12 cellular contexts compared by ENCODE assay signal in genomic region chr4:145808848-145809512, GRCh38.
DNase-seq lines count a peak whose midpoint lies in the region; ATAC-seq and TF ChIP-seq lines count a peak whose summit lies in the region.
"Had no signal": no experiment of that assay in that cellular context is flagged by ENCODE, and none has a peak within 500 bp of the region (broad histone marks: within the 10 kb centered on the region; RNA-seq: fewer than 3 reads in every experiment).

No MANE protein-coding gene starts in this region.

- H3K27me3 Mint-ChIP-seq in activated naive CD4-positive, alpha-beta T cell treated with anti-CD3 and anti-CD28 coated beads, Interleukin-2, amount 50 U/mL, for 24 hours: no peaks in the 10 kb centered on the region
- no peaks in the 10 kb centered on the region for H3K27me3 Mint-ChIP-seq in activated T-helper 17 cell treated with anti-CD3 and anti-CD28 coated beads, Interleukin-2, amount 50 U/mL, for 72 hours
- no peaks in the 10 kb centered on the region for H3K27me3 Mint-ChIP-seq in stimulated activated naive B cell treated with anti-CD40 and anti-IgM and Interleukin-4, amounts not matched to agents 10 μg/mL and 1 μg/mL and 100 μg/mL, for 72 hours

- no peak overlapping the region for H3K27ac ChIP-seq in WERI-Rb-1
- H3K27ac ChIP-seq in vagina: no peak overlapping the region
- H3K27ac ChIP-seq: dorsolateral prefrontal cortex, prostate gland had no signal

- H3K9me3 Mint-ChIP-seq in activated naive CD4-positive, alpha-beta T cell treated with anti-CD3 and anti-CD28 coated beads, Interleukin-2, amount 50 U/mL, for 24 hours: peaks cover 5% of the 10 kb centered on the region
- H3K9me3 Mint-ChIP-seq in activated T-helper 17 cell treated with anti-CD3 and anti-CD28 coated beads, Interleukin-2, amount 50 U/mL, for 72 hours: peaks cover 3% of the 10 kb centered on the region
- H3K9me3 Mint-ChIP-seq in stimulated activated naive B cell treated with anti-CD40 and anti-IgM and Interleukin-4, amounts not matched to agents 10 μg/mL and 1 μg/mL and 100 μg/mL, for 72 hours: peaks cover 5 to 10% of the 10 kb centered on the region in 2 donors

- H3K4me1 ChIP-seq in vagina: peaks cover under 1% of the 10 kb centered on the region
- H3K4me1 ChIP-seq: prostate gland had no signal

- ATAC-seq in HG02885 (IDR thresholded peaks at IDR 0.05; ENCODE audit: poor library complexity, unreplicated experiment) (peak; percentile 36), HG03460 (IDR thresholded peaks at IDR 0.05; ENCODE audit: unreplicated experiment) (no peak)
- peak; percentile 22 for ATAC-seq in activated T-helper 17 cell treated with anti-CD3 and anti-CD28 coated beads, Interleukin-2, amount 50 U/mL, for 72 hours (replicated peaks)
- ATAC-seq in stimulated activated naive B cell treated with anti-CD40 and anti-IgM and Interleukin-4, amounts not matched to agents 10 μg/mL and 1 μg/mL and 100 μg/mL, for 72 hours (replicated peaks): peak; percentile 2 to 6

- TF ChIP-seq CTCF in WERI-Rb-1 (IDR thresholded peaks at IDR 0.05; ENCODE audit: low read depth, low read length) (no peak), vagina (IDR thresholded peaks at IDR 0.05) (no peak)

- peaks cover 41% of the 10 kb centered on the region for H3K4me1 Mint-ChIP-seq in activated naive CD4-positive, alpha-beta T cell treated with anti-CD3 and anti-CD28 coated beads, Interleukin-2, amount 50 U/mL, for 24 hours
- H3K4me1 Mint-ChIP-seq in activated T-helper 17 cell treated with anti-CD3 and anti-CD28 coated beads, Interleukin-2, amount 50 U/mL, for 72 hours: peaks cover 29% of the 10 kb centered on the region
- peaks cover 6% of the 10 kb centered on the region in 2 donors for H3K4me1 Mint-ChIP-seq in stimulated activated naive B cell treated with anti-CD40 and anti-IgM and Interleukin-4, amounts not matched to agents 10 μg/mL and 1 μg/mL and 100 μg/mL, for 72 hours

- peaks cover 21% of the 10 kb centered on the region for H3K36me3 ChIP-seq in WERI-Rb-1
- H3K36me3 ChIP-seq in vagina: no peaks in the 10 kb centered on the region
- H3K36me3 ChIP-seq: prostate gland had no signal

- peak overlapping the region; percentile 60 for H3K4me3 Mint-ChIP-seq in activated naive CD4-positive, alpha-beta T cell treated with anti-CD3 and anti-CD28 coated beads, Interleukin-2, amount 50 U/mL, for 24 hours
- peak overlapping the region; percentile 50 for H3K4me3 Mint-ChIP-seq in activated T-helper 17 cell treated with anti-CD3 and anti-CD28 coated beads, Interleukin-2, amount 50 U/mL, for 72 hours
- no peak overlapping the region for H3K4me3 Mint-ChIP-seq in stimulated activated naive B cell treated with anti-CD40 and anti-IgM and Interleukin-4, amounts not matched to agents 10 μg/mL and 1 μg/mL and 100 μg/mL, for 72 hours

- no peak overlapping the region for H3K4me3 ChIP-seq in WERI-Rb-1 (ENCODE audit: low read depth, low read length)
- H3K4me3 ChIP-seq in vagina: no peak overlapping the region
- H3K4me3 ChIP-seq: dorsolateral prefrontal cortex, prostate gland had no signal

- intact Hi-C loops in vagina (cut with DNase I): no loop called here

- peaks cover 38% of the 10 kb centered on the region for H3K36me3 Mint-ChIP-seq in activated naive CD4-positive, alpha-beta T cell treated with anti-CD3 and anti-CD28 coated beads, Interleukin-2, amount 50 U/mL, for 24 hours
- H3K36me3 Mint-ChIP-seq in activated T-helper 17 cell treated with anti-CD3 and anti-CD28 coated beads, Interleukin-2, amount 50 U/mL, for 72 hours (ENCODE audit: low read depth): peaks cover 62% of the 10 kb centered on the region
- H3K36me3 Mint-ChIP-seq in stimulated activated naive B cell treated with anti-CD40 and anti-IgM and Interleukin-4, amounts not matched to agents 10 μg/mL and 1 μg/mL and 100 μg/mL, for 72 hours: peaks cover 26 to 44% of the 10 kb centered on the region in 2 donors

- no peak for DNase-seq in activated naive CD4-positive, alpha-beta T cell treated with anti-CD3 and anti-CD28 coated beads, Interleukin-2, amount 50 U/mL, for 16 hours
- no peak for DNase-seq in stimulated activated naive B cell treated with anti-CD40 and anti-IgM and Interleukin-4, amounts not matched to agents 10 μg/mL and 1 μg/mL and 100 μg/mL, for 72 hours
- DNase-seq in WERI-Rb-1: no peak
- no peak for DNase-seq in vagina (ENCODE audit: extremely low spot score in 2 of 2)
- DNase-seq: AML-193, dorsolateral prefrontal cortex, NCI-H1092 had no signal

- TF ChIP-seq POLR2A in vagina (IDR thresholded peaks at IDR 0.05): no peak

- H3K9me3 ChIP-seq in WERI-Rb-1 (ENCODE audit: severe bottlenecking) (no peaks in the 10 kb centered on the region), vagina (no peaks in the 10 kb centered on the region)
- H3K9me3 ChIP-seq: prostate gland had no signal

- H3K27me3 ChIP-seq in WERI-Rb-1 (ENCODE audit: insufficient read depth, low read depth, severe bottlenecking) (no peaks in the 10 kb centered on the region), vagina (no peaks in the 10 kb centered on the region)
- H3K27me3 ChIP-seq: dorsolateral prefrontal cortex had no signal

- H3K27ac Mint-ChIP-seq in activated naive CD4-positive, alpha-beta T cell treated with anti-CD3 and anti-CD28 coated beads, Interleukin-2, amount 50 U/mL, for 24 hours: peak overlapping the region; percentile 99
- H3K27ac Mint-ChIP-seq in activated T-helper 17 cell treated with anti-CD3 and anti-CD28 coated beads, Interleukin-2, amount 50 U/mL, for 72 hours: peak overlapping the region; percentile 92
- H3K27ac Mint-ChIP-seq in stimulated activated naive B cell treated with anti-CD40 and anti-IgM and Interleukin-4, amounts not matched to agents 10 μg/mL and 1 μg/mL and 100 μg/mL, for 72 hours: peak overlapping the region; percentile 71

Comparison
In these comparisons a context has a peak if more than half of its experiments do, and no peak if none do; other contexts are left out.
1. H3K4me3 Mint-ChIP-seq: peak in activated naive CD4-positive, alpha-beta T cell treated with anti-CD3 and anti-CD28 coated beads, Interleukin-2, amount 50 U/mL, for 24 hours (single experiment) and activated T-helper 17 cell treated with anti-CD3 and anti-CD28 coated beads, Interleukin-2, amount 50 U/mL, for 72 hours (single experiment); none in stimulated activated naive B cell treated with anti-CD40 and anti-IgM and Interleukin-4, amounts not matched to agents 10 μg/mL and 1 μg/mL and 100 μg/mL, for 72 hours (0 of 2).
2. Peak in every context shown above with its lines, with median percentiles within 50 percentile points of each other: H3K27ac Mint-ChIP-seq.